9 cellular contexts compared by ENCODE assay signal in genomic region chr19:10288662-10289166, GRCh38. TPM values are rescaled to one million over a fixed set of nuclear protein-coding genes. Genes with fewer than 3 reads are reported as not detected.
DNase-seq lines count a peak whose midpoint lies in the region; ATAC-seq, FAIRE-seq and TF ChIP-seq lines count a peak whose summit lies in the region.
"Had no signal": no experiment of that assay in that cellular context is flagged by ENCODE, and none has a peak within 500 bp of the region (broad histone marks: within the 10 kb centered on the region; RNA-seq: fewer than 3 reads in every experiment).

No MANE protein-coding gene starts in this region.

- dilution Hi-C loops in keratinocyte (cut with MboI; ENCODE audit: extremely low pct_ligation_motif_present, low sequenced_read_pairs), result no loop called here

- no peak for FAIRE-seq in keratinocyte (lab: Jason Lieb, UNC)
- FAIRE-seq: islet of Langerhans had no signal

- H3K36me3 Mint-ChIP-seq in activated naive CD4-positive, alpha-beta T cell treated with anti-CD3 and anti-CD28 coated beads, Interleukin-2, amount 50 U/mL, for 72 hours, result peaks cover 10 to 20% of the 10 kb centered on the region in 2 donors
- H3K36me3 Mint-ChIP-seq in stimulated activated naive CD8-positive, alpha-beta T cell treated with anti-CD3 and anti-CD28 coated beads, Interleukin-15, Interleukin-2, amounts not matched to agents 100 ng/mL and 50 ng/mL, for 24 hours (ENCODE audit: low read depth), result peaks cover 29% of the 10 kb centered on the region

- peak overlapping the region; percentile 76 for H3K4me3 Mint-ChIP-seq in stimulated activated naive CD8-positive, alpha-beta T cell treated with anti-CD3 and anti-CD28 coated beads, Interleukin-15, Interleukin-2, amounts not matched to agents 100 ng/mL and 50 ng/mL, for 24 hours

- ATAC-seq in activated naive CD4-positive, alpha-beta T cell treated with anti-CD3 and anti-CD28 coated beads, Interleukin-2, amount 50 U/mL, for 72 hours, result peak; percentile 13 to 47
- ATAC-seq in omental fat pad (ENCODE audit: low FRiP score), result no peak

- TF ChIP-seq CTCF in A673 (conservative IDR thresholded peaks at IDR 0.05; ENCODE audit: low read depth, low read length), result no peak
- no peak for TF ChIP-seq CTCF in GM10248 (IDR thresholded peaks at IDR 0.05; ENCODE audit: control extremely low read depth, extremely low read depth, low read depth, missing control alignments)
- TF ChIP-seq CTCF in keratinocyte (optimal IDR thresholded peaks at IDR 0.05 in 1 of 3, IDR thresholded peaks at IDR 0.05 in 1 of 3, conservative IDR thresholded peaks at IDR 0.05 in 1 of 3; ENCODE audit: extremely low read depth in 1 of 3, insufficient read depth in 2 of 3, low read length in 3 of 3), result no peak
- no peak for TF ChIP-seq CTCF in omental fat pad (IDR thresholded peaks at IDR 0.05)

- no peaks in the 10 kb centered on the region for H3K9me3 Mint-ChIP-seq in activated naive CD4-positive, alpha-beta T cell treated with anti-CD3 and anti-CD28 coated beads, Interleukin-2, amount 50 U/mL, for 72 hours
- no peaks in the 10 kb centered on the region for H3K9me3 Mint-ChIP-seq in stimulated activated naive CD8-positive, alpha-beta T cell treated with anti-CD3 and anti-CD28 coated beads, Interleukin-15, Interleukin-2, amounts not matched to agents 100 ng/mL and 50 ng/mL, for 24 hours

- no peaks in the 10 kb centered on the region for H3K9me3 ChIP-seq in A673 (ENCODE audit: low read depth, low read length, poor library complexity, severe bottlenecking)
- H3K9me3 ChIP-seq in keratinocyte (ENCODE audit: control insufficient read depth, low read depth, low read length), result no peaks in the 10 kb centered on the region

- POLR2A ChIA-PET in A673 (lab: Charles Lee; ENCODE audit: low non-redundant PET), result interaction anchor here (0.5 kb wide), 1 partner anchor 26 kb away, joined by 3 read pairs; no protein-coding TSS in a partner anchor
- POLR2A ChIA-PET in GM10248 (lab: Yijun Ruan, JAX), result interaction anchor here (1.0 to 4.0 kb wide), 6 partner anchors 8 to 92 kb away, joined by 3 to 84 read pairs (median 7); partner anchors contain the start of genes ICAM1, RAVER1 and TYK2

- BruUV-seq in A673 (replicated peaks; lab: Mats Ljungman, UMichigan), result no TSS peak

- peaks cover 44% of the 10 kb centered on the region for H3K27me3 Mint-ChIP-seq in stimulated activated naive CD8-positive, alpha-beta T cell treated with anti-CD3 and anti-CD28 coated beads, Interleukin-15, Interleukin-2, amounts not matched to agents 100 ng/mL and 50 ng/mL, for 24 hours

- peak overlapping the region; percentile 76 for H3K4me2 ChIP-seq in keratinocyte (ENCODE audit: control insufficient read depth, extremely low read depth, insufficient read depth, low read depth, low read length)

- intact Hi-C loops in A673 (cut with micrococcal nuclease; ENCODE audit: unreplicated experiment), result loop anchor here (2.0 kb wide), 1 partner anchor 44 kb away; the partner anchor contains the start of gene RAVER1

- H3K4me1 Mint-ChIP-seq in stimulated activated naive CD8-positive, alpha-beta T cell treated with anti-CD3 and anti-CD28 coated beads, Interleukin-15, Interleukin-2, amounts not matched to agents 100 ng/mL and 50 ng/mL, for 24 hours (ENCODE audit: low read depth), result peaks cover 75% of the 10 kb centered on the region

- H3K27me3 ChIP-seq in A673 (replicated peaks; ENCODE audit: insufficient read depth, low read depth, low read length, poor library complexity) (peaks cover 13% of the 10 kb centered on the region), keratinocyte (ENCODE audit: control insufficient read depth, extremely low read depth, insufficient read depth, low read length) (peaks cover 58% of the 10 kb centered on the region)

- H3K27ac Mint-ChIP-seq in activated naive CD4-positive, alpha-beta T cell treated with anti-CD3 and anti-CD28 coated beads, Interleukin-2, amount 50 U/mL, for 72 hours, result peak overlapping the region in 1 of 2 donors; percentile 55
- H3K27ac Mint-ChIP-seq in stimulated activated naive CD8-positive, alpha-beta T cell treated with anti-CD3 and anti-CD28 coated beads, Interleukin-15, Interleukin-2, amounts not matched to agents 100 ng/mL and 50 ng/mL, for 24 hours, result peak overlapping the region; percentile 71

- H3K4me1 ChIP-seq in A673 (ENCODE audit: insufficient read depth, low read length, poor library complexity, severe bottlenecking) (peaks cover 56% of the 10 kb centered on the region), keratinocyte (ENCODE audit: control insufficient read depth, extremely low read depth, insufficient read depth, low read length) (peaks cover 43% of the 10 kb centered on the region)

- peak overlapping the region; percentile 66 for H2AFZ ChIP-seq in keratinocyte (ENCODE audit: control insufficient read depth, low read length)

- H3K79me2 ChIP-seq in keratinocyte (ENCODE audit: control insufficient read depth, insufficient read depth, low read length), result no peaks in the 10 kb centered on the region

- H3K36me3 ChIP-seq in A673 (ENCODE audit: insufficient read depth, low read length, poor library complexity, severe bottlenecking) (no peaks in the 10 kb centered on the region), keratinocyte (ENCODE audit: control insufficient read depth in 2 of 2, extremely low read depth in 1 of 2, insufficient read depth in 2 of 2, low read length in 2 of 2) (no peaks in the 10 kb centered on the region)

- no peaks in the 10 kb centered on the region for H3K9me1 ChIP-seq in keratinocyte (ENCODE audit: control insufficient read depth, extremely low read depth, insufficient read depth, low read length)

- peak overlapping the region; percentile 4 for H3K9ac ChIP-seq in keratinocyte (ENCODE audit: control insufficient read depth, extremely low read depth, insufficient read depth, low read length)

- CTCF ChIA-PET in A673 (lab: Charles Lee) (interaction anchor here (1.0 to 3.1 kb wide), 4 partner anchors 19 to 128 kb away, joined by 3 to 15 read pairs (median 5); no protein-coding TSS in a partner anchor), GM10248 (lab: Yijun Ruan, JAX) (interaction anchor here (0.6 to 6.3 kb wide), 14 partner anchors 10 to 129 kb away, joined by 3 to 54 read pairs (median 5); partner anchors contain the start of genes ICAM1 and RAVER1)

- H4K20me1 ChIP-seq in keratinocyte (ENCODE audit: control insufficient read depth, extremely low read depth, insufficient read depth, low read length), result no peaks in the 10 kb centered on the region

- H3K27ac ChIP-seq in A673 (ENCODE audit: low read depth, low read length, poor library complexity, severe bottlenecking) (peak overlapping the region; percentile 44), keratinocyte (ENCODE audit: control insufficient read depth, insufficient read depth, low read length) (no peak overlapping the region)

- DNase-seq in A673 (ENCODE audit: low spot score) (peak; percentile 87), GM10248 (ENCODE audit: extremely low spot score) (peak; percentile 78), NCI-H748 (lab: John Stamatoyannopoulos, UW; ENCODE audit: unreplicated experiment) (peak; percentile 66), keratinocyte (ENCODE audit: low read depth, low spot score) (no peak), activated gamma-delta T cell treated with Interleukin-2 at 50 U/mL for 16 hours (no peak), omental fat pad (ENCODE audit: low spot score) (no peak)
- DNase-seq in activated naive CD4-positive, alpha-beta T cell treated with anti-CD3 and anti-CD28 coated beads, Interleukin-2, amount 50 U/mL, for 72 hours (ENCODE audit: low spot score in 2 of 2), result peak in 1 of 2 donors; percentile 56

- H3K4me3 ChIP-seq in A673 (ENCODE audit: low read depth, low read length, poor library complexity, severe bottlenecking) (peak overlapping the region; percentile 47), keratinocyte (ENCODE audit: control insufficient read depth in 2 of 3, extremely low read depth in 1 of 3, insufficient read depth in 2 of 3, low read depth in 1 of 3, low read length in 3 of 3) (peak overlapping the region in 2 of 3 experiments; percentile 27 to 66)

RNA-seq across cellular contexts. Expression of gene ICAM5, which starts 1.0 kb away (rescaled TPM):
- total RNA-seq in A673 (2021) (4.6 and 6.9 TPM in 2 replicates), omental fat pad (1 to 10 TPM in 1 of 4 donors, under 1 TPM in 3; 0.31 to 1.1 (median 0.53) TPM)
- total RNA-seq in activated naive CD4-positive, alpha-beta T cell treated with anti-CD3 and anti-CD28 coated beads, Interleukin-2, amount 50 U/mL, for 72 hours, result 1 to 10 TPM in 1 of 2 donors, under 1 TPM in 1; 0.39 to 2.0 TPM
- polyA plus RNA-seq in keratinocyte, result 0.20 to 0.55 TPM (median 0.43 TPM) in 3 replicates
- polyA plus RNA-seq in keratinocyte (2011; ENCODE audit: low read depth), result 0.20 TPM
- 0.02 and 0.09 TPM in 2 replicates for polyA plus RNA-seq in keratinocyte (2011; cell fraction: cytosol; rRNA removed)
- polyA plus RNA-seq in keratinocyte (2011; cell fraction: nucleus; rRNA removed), result 2.2 and 5.0 TPM in 2 replicates
- polyA plus RNA-seq in keratinocyte (2012; ENCODE audit: low replicate concordance), result 0.28 and 0.66 TPM in 2 replicates
- polyA minus RNA-seq in keratinocyte, result 0.10 TPM in 1 of 3 replicates, not detected in the others
- not detected for polyA minus RNA-seq in keratinocyte (2011; cell fraction: cytosol; rRNA and poly(A)+ RNA removed)
- 0.32 and 0.47 TPM in 2 replicates for polyA minus RNA-seq in keratinocyte (2011; cell fraction: nucleus; rRNA and poly(A)+ RNA removed)

RNA-seq across cellular contexts. Expression of gene ICAM4, which starts 2.0 kb away (rescaled TPM):
- total RNA-seq in A673 (2021) (0.58 and 1.5 TPM in 2 replicates), omental fat pad (1 to 10 TPM in 3 of 4 donors, under 1 TPM in 1; 0.82 to 7.5 (median 2.0) TPM)
- under 1 TPM; 0.43 to 0.66 TPM for total RNA-seq in activated naive CD4-positive, alpha-beta T cell treated with anti-CD3 and anti-CD28 coated beads, Interleukin-2, amount 50 U/mL, for 72 hours
- polyA plus RNA-seq in keratinocyte, result 0.18 to 0.35 TPM (median 0.25 TPM) in 3 replicates
- polyA plus RNA-seq in keratinocyte (2011; ENCODE audit: low read depth), result not detected
- polyA plus RNA-seq in keratinocyte (2011; cell fraction: cytosol; rRNA removed), result 0.11 and 0.38 TPM in 2 replicates
- polyA plus RNA-seq in keratinocyte (2011; cell fraction: nucleus; rRNA removed), result 0.21 and 0.23 TPM in 2 replicates
- 0.16 and 0.23 TPM in 2 replicates for polyA plus RNA-seq in keratinocyte (2012; ENCODE audit: low replicate concordance)
- 0.43 to 0.49 TPM in 2 of 3 replicates, not detected in the other for polyA minus RNA-seq in keratinocyte
- polyA minus RNA-seq in keratinocyte (2011; cell fraction: cytosol; rRNA and poly(A)+ RNA removed), result not detected
- polyA minus RNA-seq in keratinocyte (2011; cell fraction: nucleus; rRNA and poly(A)+ RNA removed), result not detected in 2 replicates

RNA-seq across cellular contexts. Expression of gene ICAM1, which starts 17.8 kb away (rescaled TPM):
- total RNA-seq in A673 (2021), result 1.7 and 2.2 TPM in 2 replicates
- 10 to 100 TPM; 15.7 to 33.1 TPM for total RNA-seq in activated naive CD4-positive, alpha-beta T cell treated with anti-CD3 and anti-CD28 coated beads, Interleukin-2, amount 50 U/mL, for 72 hours
- polyA plus RNA-seq in keratinocyte, result 0.30 to 0.56 TPM (median 0.35 TPM) in 3 replicates
- polyA plus RNA-seq in keratinocyte (2011; ENCODE audit: low read depth), result 1.3 TPM
- polyA plus RNA-seq in keratinocyte (2011; cell fraction: cytosol; rRNA removed), result 0.29 and 0.57 TPM in 2 replicates
- 2.2 and 2.9 TPM in 2 replicates for polyA plus RNA-seq in keratinocyte (2011; cell fraction: nucleus; rRNA removed)
- 0.48 and 0.51 TPM in 2 replicates for polyA plus RNA-seq in keratinocyte (2012; ENCODE audit: low replicate concordance)
- polyA minus RNA-seq in keratinocyte, result 0.30 to 0.42 TPM in 2 of 3 replicates, not detected in the other
- polyA minus RNA-seq in keratinocyte (2011; cell fraction: cytosol; rRNA and poly(A)+ RNA removed), result 2.7 TPM
- polyA minus RNA-seq in keratinocyte (2011; cell fraction: nucleus; rRNA and poly(A)+ RNA removed), result 2.3 and 2.5 TPM in 2 replicates
- 100 to 1,000 TPM in 2 of 4 donors, 10 to 100 TPM in 2; 20.7 to 286 (median 81.0) TPM for total RNA-seq in omental fat pad

RNA-seq across cellular contexts. Expression of gene ZGLP1, which starts 20.9 kb away (rescaled TPM):
- total RNA-seq in A673 (2021) (7.2 TPM in 2 replicates), omental fat pad (1 to 10 TPM in 1 of 4 donors, under 1 TPM in 3; 0.19 to 2.4 (median 0.94) TPM)
- 1 to 10 TPM; 2.2 to 3.7 TPM for total RNA-seq in activated naive CD4-positive, alpha-beta T cell treated with anti-CD3 and anti-CD28 coated beads, Interleukin-2, amount 50 U/mL, for 72 hours
- polyA plus RNA-seq in keratinocyte, result 0.43 to 2.1 TPM (median 0.71 TPM) in 3 replicates
- polyA plus RNA-seq in keratinocyte (2011; ENCODE audit: low read depth), result 0.50 TPM
- polyA plus RNA-seq in keratinocyte (2011; cell fraction: cytosol; rRNA removed), result 0.46 and 0.53 TPM in 2 replicates
- 2.8 and 3.4 TPM in 2 replicates for polyA plus RNA-seq in keratinocyte (2011; cell fraction: nucleus; rRNA removed)
- 0.99 and 2.6 TPM in 2 replicates for polyA plus RNA-seq in keratinocyte (2012; ENCODE audit: low replicate concordance)
- 0.35 TPM in 1 of 3 replicates, not detected in the others for polyA minus RNA-seq in keratinocyte
- not detected for polyA minus RNA-seq in keratinocyte (2011; cell fraction: cytosol; rRNA and poly(A)+ RNA removed)
- 0.63 and 0.93 TPM in 2 replicates for polyA minus RNA-seq in keratinocyte (2011; cell fraction: nucleus; rRNA and poly(A)+ RNA removed)

RNA-seq across cellular contexts. Expression of gene FDX2, which starts 27.1 kb away (rescaled TPM):
- total RNA-seq in A673 (2021), result 26.7 and 29.9 TPM in 2 replicates
- total RNA-seq in activated naive CD4-positive, alpha-beta T cell treated with anti-CD3 and anti-CD28 coated beads, Interleukin-2, amount 50 U/mL, for 72 hours, result 10 to 100 TPM in 1 of 2 donors, 1 to 10 TPM in 1; 8.1 to 16.7 TPM
- polyA plus RNA-seq in keratinocyte, result 19.2 to 28.8 TPM (median 21.8 TPM) in 3 replicates
- polyA plus RNA-seq in keratinocyte (2011; ENCODE audit: low read depth), result 2.1 TPM
- 15.8 and 37.7 TPM in 2 replicates for polyA plus RNA-seq in keratinocyte (2011; cell fraction: cytosol; rRNA removed)
- polyA plus RNA-seq in keratinocyte (2011; cell fraction: nucleus; rRNA removed), result 13.6 and 20.1 TPM in 2 replicates
- polyA plus RNA-seq in keratinocyte (2012; ENCODE audit: low replicate concordance), result 19.8 and 24.8 TPM in 2 replicates
- 10.7 to 20.7 TPM (median 15.4 TPM) in 3 replicates for polyA minus RNA-seq in keratinocyte
- polyA minus RNA-seq in keratinocyte (2011; cell fraction: cytosol; rRNA and poly(A)+ RNA removed), result 19.0 TPM
- 4.6 and 5.2 TPM in 2 replicates for polyA minus RNA-seq in keratinocyte (2011; cell fraction: nucleus; rRNA and poly(A)+ RNA removed)
- total RNA-seq in omental fat pad, result 10 to 100 TPM in 3 of 4 donors, 1 to 10 TPM in 1; 9.0 to 26.2 (median 17.8) TPM

Comparison
In these comparisons a context has a peak if more than half of its experiments do, and no peak if none do; other contexts are left out.
1. DNase-seq: peak in A673 (single experiment), GM10248 (single experiment) and NCI-H748 (single experiment); none in keratinocyte (single experiment), activated gamma-delta T cell treated with Interleukin-2 at 50 U/mL for 16 hours (single experiment) and omental fat pad (single experiment).